In the genomic region with DNA sequence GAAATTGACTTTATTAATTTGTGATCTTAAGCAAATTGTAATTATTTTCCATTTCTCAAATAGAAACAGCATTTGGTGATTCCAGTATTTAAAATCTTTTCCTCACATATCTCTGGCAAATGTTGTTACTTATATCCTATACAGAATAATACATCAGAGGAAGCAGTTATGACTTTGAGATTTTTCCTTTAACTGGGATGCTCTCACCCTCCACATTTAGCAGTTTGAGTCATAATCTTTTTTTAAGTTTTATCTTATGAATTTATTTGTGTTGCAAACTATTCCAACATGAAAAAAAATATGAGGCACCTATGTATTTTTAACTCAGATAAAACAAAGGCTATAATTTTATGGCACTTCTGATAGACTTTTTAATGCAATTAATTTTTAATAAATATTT, we compare ENCODE assay signal across 29 cellular contexts.
"Had no signal": no experiment of that assay in that cellular context is flagged by ENCODE, and none has a peak within 500 bp of the region (broad histone marks: within the 10 kb centered on the region; RNA-seq: fewer than 3 reads in every experiment).

No MANE protein-coding gene starts in this region.

- H3K4me1 Mint-ChIP-seq: naive thymus-derived CD4-positive, alpha-beta T cell; stimulated activated effector memory CD8-positive, alpha-beta T cell treated with anti-CD3 and anti-CD28 coated beads, Interleukin-12 subunit alpha, Interleukin-12 subunit beta, amount 100 ng/mL, for 72 hours; stimulated activated naive B cell treated with anti-CD40 and anti-IgM and Interleukin-4, amounts not matched to agents 10 μg/mL and 1 μg/mL and 100 μg/mL, for 72 hours had no signal

- H3K4me3 Mint-ChIP-seq: naive thymus-derived CD4-positive, alpha-beta T cell; natural killer cell treated with Interleukin-12 subunit alpha and Interleukin-12 subunit beta and Interleukin-15 and Interleukin-18, amount 100 ng/mL, for 72 hours; nephron progenitor cell; neural crest cell; stimulated activated effector memory CD8-positive, alpha-beta T cell treated with anti-CD3 and anti-CD28 coated beads, Interleukin-12 subunit alpha, Interleukin-12 subunit beta, amount 100 ng/mL, for 72 hours; stimulated activated naive B cell treated with anti-CD40 and anti-IgM and Interleukin-4, amounts not matched to agents 10 μg/mL and 1 μg/mL and 100 μg/mL, for 72 hours; stimulated activated naive CD8-positive, alpha-beta T cell treated with anti-CD3 and anti-CD28 coated beads, Interleukin-15, Interleukin-2, amounts not matched to agents 100 ng/mL and 50 ng/mL, for 24 hours; type B pancreatic cell had no signal

- H3K27ac Mint-ChIP-seq: naive thymus-derived CD4-positive, alpha-beta T cell; natural killer cell treated with Interleukin-12 subunit alpha and Interleukin-12 subunit beta and Interleukin-15 and Interleukin-18, amount 100 ng/mL, for 72 hours; nephron progenitor cell; stimulated activated effector memory CD8-positive, alpha-beta T cell treated with anti-CD3 and anti-CD28 coated beads, Interleukin-12 subunit alpha, Interleukin-12 subunit beta, amount 100 ng/mL, for 72 hours; stimulated activated naive B cell treated with anti-CD40 and anti-IgM and Interleukin-4, amounts not matched to agents 10 μg/mL and 1 μg/mL and 100 μg/mL, for 72 hours; stimulated activated naive CD8-positive, alpha-beta T cell treated with anti-CD3 and anti-CD28 coated beads, Interleukin-15, Interleukin-2, amounts not matched to agents 100 ng/mL and 50 ng/mL, for 24 hours; type B pancreatic cell had no signal

- ATAC-seq: naive thymus-derived CD4-positive, alpha-beta T cell; natural killer cell treated with Interleukin-12 subunit alpha and Interleukin-12 subunit beta and Interleukin-15 and Interleukin-18, amount 100 ng/mL, for 72 hours; psoas muscle; right cardiac atrium; right lobe of liver; stimulated activated effector memory CD8-positive, alpha-beta T cell treated with anti-CD3 and anti-CD28 coated beads, Interleukin-12 subunit alpha, Interleukin-12 subunit beta, amount 100 ng/mL, for 72 hours; stimulated activated naive B cell treated with anti-CD40 and anti-IgM and Interleukin-4, amounts not matched to agents 10 μg/mL and 1 μg/mL and 100 μg/mL, for 72 hours; upper lobe of right lung had no signal

- H3K4me3 ChIP-seq: psoas muscle, right lobe of liver, sigmoid colon, skin epidermis, stomach, thoracic aorta, thyroid gland, tibial nerve, upper lobe of right lung, uterus had no signal

- H3K36me3 Mint-ChIP-seq: naive thymus-derived CD4-positive, alpha-beta T cell; stimulated activated effector memory CD8-positive, alpha-beta T cell treated with anti-CD3 and anti-CD28 coated beads, Interleukin-12 subunit alpha, Interleukin-12 subunit beta, amount 100 ng/mL, for 72 hours had no signal

- H3K27ac ChIP-seq: neutrophil, parathyroid adenoma, psoas muscle, right lobe of liver, sigmoid colon, skin epidermis, stomach, thoracic aorta, thyroid gland, tibial nerve, upper lobe of right lung, uterus had no signal

- H3K27me3 Mint-ChIP-seq: naive thymus-derived CD4-positive, alpha-beta T cell; natural killer cell treated with Interleukin-12 subunit alpha and Interleukin-12 subunit beta and Interleukin-15 and Interleukin-18, amount 100 ng/mL, for 72 hours; progenitor cell of endocrine pancreas; stimulated activated naive B cell treated with anti-CD40 and anti-IgM and Interleukin-4, amounts not matched to agents 10 μg/mL and 1 μg/mL and 100 μg/mL, for 72 hours; stimulated activated naive CD8-positive, alpha-beta T cell treated with anti-CD3 and anti-CD28 coated beads, Interleukin-15, Interleukin-2, amounts not matched to agents 100 ng/mL and 50 ng/mL, for 24 hours; type B pancreatic cell had no signal

- H3K27me3 ChIP-seq: neutrophil, right lobe of liver, sigmoid colon, stomach, thyroid gland, tibial nerve, upper lobe of right lung, uterus had no signal

- DNase-seq: naive thymus-derived CD4-positive, alpha-beta T cell; nephron progenitor cell; nucleus accumbens; posterior cingulate gyrus; psoas muscle; right cardiac atrium; right lobe of liver; sigmoid colon; stimulated activated CD4-positive, alpha-beta T cell treated with anti-CD3 and anti-CD28 coated beads, Interleukin-15, amount 100 ng/mL, for 24 hours; stimulated activated CD4-positive, alpha-beta T cell treated with anti-CD3 and anti-CD28 coated beads, Interleukin-2, amount 100 ng/mL, for 24 hours; stimulated activated CD4-positive, alpha-beta T cell treated with anti-CD3 and anti-CD28 coated beads, Interleukin-2, amount 100 ng/mL, for 48 hours; stimulated activated CD4-positive, alpha-beta T cell treated with anti-CD3 and anti-CD28 coated beads, Interleukin-4, amount 100 ng/mL, for 24 hours; stimulated activated naive B cell treated with anti-CD40 and anti-IgM and Interleukin-4, amounts not matched to agents 10 μg/mL and 1 μg/mL and 100 μg/mL, for 72 hours; stimulated activated naive CD4-positive, alpha-beta T cell treated with Interleukin-2 at 50 U/mL for 16 hours; stomach; thyroid gland; upper lobe of right lung; uterus had no signal

- H3K9me3 Mint-ChIP-seq: natural killer cell treated with Interleukin-12 subunit alpha and Interleukin-12 subunit beta and Interleukin-15 and Interleukin-18, amount 100 ng/mL, for 72 hours; type B pancreatic cell had no signal

- H3K4me1 ChIP-seq: parathyroid adenoma, psoas muscle, right lobe of liver, thyroid gland, tibial nerve, upper lobe of right lung, uterus had no signal

- H3K9me3 ChIP-seq: neutrophil, psoas muscle, right lobe of liver, sigmoid colon, stomach, thoracic aorta, thyroid gland, tibial nerve, upper lobe of right lung, uterus had no signal

- H3K36me3 ChIP-seq: neutrophil, right lobe of liver, thoracic aorta, thyroid gland, upper lobe of right lung, uterus had no signal
